In genomic region chr22:40326905-40327735, GRCh38 we compare ENCODE assay signal across 11 cellular contexts. TPM values are rescaled to one million over a fixed set of nuclear protein-coding genes. Genes with fewer than 3 reads are reported as not detected.
DNase-seq lines count a peak whose midpoint lies in the region; TF ChIP-seq lines count a peak whose summit lies in the region.
"Had no signal": no experiment of that assay in that cellular context is flagged by ENCODE, and none has a peak within 500 bp of the region (broad histone marks: within the 10 kb centered on the region; RNA-seq: fewer than 3 reads in every experiment).

No MANE protein-coding gene starts in this region.

- H3K27me3 Mint-ChIP-seq in endodermal cell (ENCODE audit: insufficient read depth) (no peaks in the 10 kb centered on the region), osteocyte (ENCODE audit: unreplicated experiment) (no peaks in the 10 kb centered on the region), Calu3 (ENCODE audit: unreplicated experiment) (no peaks in the 10 kb centered on the region)

- WGBS in endodermal cell (ENCODE audit: insufficient coverage in 1 of 2, insufficient read length in 1 of 2), 2 experiments, result 77 to 82% methylated on average over 4 to 9 of the region's 10 CpGs

- H3K9me3 Mint-ChIP-seq in endodermal cell, result no peaks in the 10 kb centered on the region
- no peaks in the 10 kb centered on the region for H3K9me3 Mint-ChIP-seq in osteocyte (ENCODE audit: unreplicated experiment)
- no peaks in the 10 kb centered on the region for H3K9me3 Mint-ChIP-seq in Calu3 (ENCODE audit: low read depth, unreplicated experiment)

- no peaks in the 10 kb centered on the region for H3K9me3 ChIP-seq in endodermal cell (ENCODE audit: control insufficient read depth, low read length)
- H3K9me3 ChIP-seq: colonic mucosa had no signal

- H3K27ac ChIP-seq in endodermal cell (ENCODE audit: low read depth, low read length), result no peak overlapping the region
- H3K27ac ChIP-seq: colonic mucosa, HL-60 had no signal

- DNase-seq in NCI-H1092 (lab: John Stamatoyannopoulos, UW), result peak; percentile 10
- DNase-seq in NCI-H1092 treated with DMSO at 0.1 percent for 48 hours (lab: John Stamatoyannopoulos, UW), result no peak
- peak; percentile 87 for DNase-seq in NCI-H2029 treated with DMSO at 0.1 percent for 48 hours (lab: John Stamatoyannopoulos, UW)
- peak; percentile 68 for DNase-seq in endodermal cell
- peak; percentile 35 for DNase-seq in pulmonary artery endothelial cell (ENCODE audit: low read depth, low spot score)
- no peak for DNase-seq in osteocyte (ENCODE audit: extremely low spot score, unreplicated experiment)
- DNase-seq in germinal center (ENCODE audit: low spot score), result no peak
- DNase-seq in Calu3, result no peak
- DNase-seq: 8988T, colonic mucosa had no signal

- H3K4me3 ChIP-seq in endodermal cell (ENCODE audit: low read length), result no peak overlapping the region
- H3K4me3 ChIP-seq: colonic mucosa had no signal

- H3K36me3 Mint-ChIP-seq in endodermal cell (ENCODE audit: low read depth) (peaks cover 24% of the 10 kb centered on the region), osteocyte (ENCODE audit: unreplicated experiment) (peaks cover 39% of the 10 kb centered on the region), Calu3 (ENCODE audit: insufficient read depth, unreplicated experiment) (peaks cover 31% of the 10 kb centered on the region)

- TF ChIP-seq CTCF in endodermal cell (conservative IDR thresholded peaks at IDR 0.05) (no peak), osteocyte (IDR thresholded peaks at IDR 0.05) (no peak), Calu3 (IDR thresholded peaks at IDR 0.05; ENCODE audit: unreplicated experiment) (no peak)

- CTCF ChIA-PET in Calu3 (lab: Charles Lee), result interaction anchor here (0.6 kb wide), 1 partner anchor 405 kb away, joined by 3 read pairs; no protein-coding TSS in a partner anchor

- no TSS peak for BruUV-seq in Calu3 (replicated peaks; lab: Mats Ljungman, UMichigan)

- H3K4me1 ChIP-seq in endodermal cell (ENCODE audit: control insufficient read depth, insufficient read depth, low read length), result peaks cover 18% of the 10 kb centered on the region
- H3K4me1 ChIP-seq: colonic mucosa had no signal

- H3K9ac ChIP-seq in endodermal cell (ENCODE audit: extremely low read depth, low read length, poor library complexity, severe bottlenecking), result no peak overlapping the region

- peaks cover 20% of the 10 kb centered on the region for H3K36me3 ChIP-seq in endodermal cell (ENCODE audit: control insufficient read depth, insufficient read depth, low read length)

- H3K27ac Mint-ChIP-seq in endodermal cell (peak overlapping the region; percentile 86), osteocyte (ENCODE audit: unreplicated experiment) (no peak overlapping the region), Calu3 (ENCODE audit: unreplicated experiment) (no peak overlapping the region)

- intact Hi-C loops in Calu3 (cut with micrococcal nuclease; ENCODE audit: unreplicated experiment), result no loop called here

- no peaks in the 10 kb centered on the region for H3K27me3 ChIP-seq in endodermal cell (ENCODE audit: control insufficient read depth, insufficient read depth, low read length, poor library complexity, severe bottlenecking)
- H3K27me3 ChIP-seq: colonic mucosa had no signal

- H3K4me1 Mint-ChIP-seq in endodermal cell (peaks cover 69% of the 10 kb centered on the region), osteocyte (ENCODE audit: unreplicated experiment) (peaks cover 4% of the 10 kb centered on the region), Calu3 (ENCODE audit: low read depth, unreplicated experiment) (no peaks in the 10 kb centered on the region)

- H3K4me3 Mint-ChIP-seq in endodermal cell, result peak overlapping the region; percentile 18
- H3K4me3 Mint-ChIP-seq in osteocyte (ENCODE audit: unreplicated experiment), result no peak overlapping the region
- H3K4me3 Mint-ChIP-seq in Calu3 (ENCODE audit: low read depth, unreplicated experiment), result no peak overlapping the region

RNA-seq across cellular contexts. Expression of gene ADSL, which starts 19.2 kb away (rescaled TPM):
- 100 to 1,000 TPM; 107 to 118 TPM for total RNA-seq in endodermal cell
- 118 TPM for polyA plus RNA-seq in endodermal cell (2013, experiment 1 of 2)
- 103 TPM for polyA plus RNA-seq in endodermal cell (2013, experiment 2 of 2)
- total RNA-seq in pulmonary artery endothelial cell, result 172 and 187 TPM in 2 replicates
- 74.1 and 75.0 TPM in 2 replicates for total RNA-seq in osteocyte
- 89.0 and 96.3 TPM in 2 replicates for total RNA-seq in Calu3 (2022)

RNA-seq across cellular contexts. Expression of gene SGSM3, which starts 43.3 kb away (rescaled TPM):
- total RNA-seq in endodermal cell, result 10 to 100 TPM; 83.7 to 90.4 TPM
- 80.2 TPM for polyA plus RNA-seq in endodermal cell (2013, experiment 1 of 2)
- 69.6 TPM for polyA plus RNA-seq in endodermal cell (2013, experiment 2 of 2)
- 59.4 and 61.3 TPM in 2 replicates for total RNA-seq in pulmonary artery endothelial cell
- 69.8 and 81.6 TPM in 2 replicates for total RNA-seq in osteocyte
- total RNA-seq in Calu3 (2022), result 70.6 and 83.3 TPM in 2 replicates

Comparison
In these comparisons a context has a peak if more than half of its experiments do, and no peak if none do; other contexts are left out.
1. DNase-seq: peak in NCI-H1092 (single experiment), NCI-H2029 treated with DMSO at 0.1 percent for 48 hours (single experiment), endodermal cell (single experiment) and pulmonary artery endothelial cell (single experiment); none in NCI-H1092 treated with DMSO at 0.1 percent for 48 hours (single experiment), osteocyte (single experiment), germinal center (single experiment) and Calu3 (single experiment).